ENCODE assay signal across 14 cellular contexts in genomic region chr18:11366410-11366809, GRCh38.
DNase-seq lines count a peak whose midpoint lies in the region; ATAC-seq and TF ChIP-seq lines count a peak whose summit lies in the region.
"Had no signal": no experiment of that assay in that cellular context is flagged by ENCODE, and none has a peak within 500 bp of the region (broad histone marks: within the 10 kb centered on the region; RNA-seq: fewer than 3 reads in every experiment).

No MANE protein-coding gene starts in this region.

- H3K4me1 Mint-ChIP-seq in CD4-positive, alpha-beta T cell (ENCODE audit: low read depth), result no peaks in the 10 kb centered on the region

- H3K27ac Mint-ChIP-seq in CD4-positive, alpha-beta T cell, result no peak overlapping the region

- TF ChIP-seq CTCF in AG09309 (IDR thresholded peaks at IDR 0.05; ENCODE audit: control insufficient read depth, insufficient read depth, low read depth, low read length, missing control alignments) (no peak), astrocyte of the cerebellum (IDR thresholded peaks at IDR 0.05; ENCODE audit: low read depth, low read length, missing control alignments) (no peak)
- no peak for TF ChIP-seq CTCF in CD4-positive, alpha-beta T cell (IDR thresholded peaks at IDR 0.05)

- POLR2A ChIA-PET in CD4-positive, alpha-beta T cell (lab: Charles Lee), result no interaction called here

- CTCF ChIA-PET in CD4-positive, alpha-beta T cell (lab: Charles Lee), result no interaction called here

- H3K27ac ChIP-seq in CD4-positive, alpha-beta T cell (ENCODE audit: low read depth, low read length), result no peak overlapping the region
- H3K27ac ChIP-seq: coronary artery, right lobe of liver, RWPE1, VCaP had no signal

- H3K4me3 ChIP-seq in AG09309 (ENCODE audit: control insufficient read depth, low read depth, low read length), result no peak overlapping the region
- no peak overlapping the region for H3K4me3 ChIP-seq in astrocyte of the cerebellum (ENCODE audit: low read depth, low read length)
- H3K4me3 ChIP-seq: coronary artery, right lobe of liver had no signal

- no peaks in the 10 kb centered on the region for H3K36me3 Mint-ChIP-seq in CD4-positive, alpha-beta T cell (ENCODE audit: low read depth)

- H3K9me3 ChIP-seq in CD4-positive, alpha-beta T cell (ENCODE audit: control insufficient read depth, low read length), result no peaks in the 10 kb centered on the region
- H3K9me3 ChIP-seq: right lobe of liver had no signal

- DNase-seq in AG09309 (ENCODE audit: low read depth) (peak; percentile 3), LHCN-M2 (ENCODE audit: low read depth) (peak; percentile 99), astrocyte of the cerebellum (ENCODE audit: low read depth) (peak; percentile 57), iris pigment epithelial cell (ENCODE audit: low read depth) (peak; percentile 15), NCI-H748 (lab: John Stamatoyannopoulos, UW; ENCODE audit: unreplicated experiment) (no peak), retina (no peak)
- no peak for DNase-seq in activated CD4-positive, CD25-positive, alpha-beta regulatory T cell (lab: John Stamatoyannopoulos, UW)
- no peak for DNase-seq in CD4-positive, alpha-beta T cell
- DNase-seq: midbrain, NCI-H1105, right lobe of liver had no signal

- no peaks in the 10 kb centered on the region for H3K27me3 ChIP-seq in CD4-positive, alpha-beta T cell (ENCODE audit: control insufficient read depth, insufficient read depth, low read length)
- H3K27me3 ChIP-seq: right lobe of liver had no signal

- in situ Hi-C loops in astrocyte of the cerebellum (cut with HindIII; ENCODE audit: low sequenced_read_pairs), result no loop called here

- ATAC-seq in CD4-positive, alpha-beta T cell (ENCODE audit: poor library complexity), result no peak
- ATAC-seq: right lobe of liver had no signal

- no peaks in the 10 kb centered on the region for H3K9me3 Mint-ChIP-seq in CD4-positive, alpha-beta T cell

- no peak overlapping the region for H3K4me3 Mint-ChIP-seq in CD4-positive, alpha-beta T cell

- intact Hi-C loops in CD4-positive, alpha-beta T cell (cut with DNase I, micrococcal nuclease), result no loop called here

- no peaks in the 10 kb centered on the region for H3K27me3 Mint-ChIP-seq in CD4-positive, alpha-beta T cell

Comparison
In these comparisons a context has a peak if more than half of its experiments do, and no peak if none do; other contexts are left out.
1. DNase-seq: peak in AG09309 (single experiment), LHCN-M2 (single experiment), astrocyte of the cerebellum (single experiment) and iris pigment epithelial cell (single experiment); none in activated CD4-positive, CD25-positive, alpha-beta regulatory T cell (0 of 4), NCI-H748 (single experiment), retina (single experiment) and CD4-positive, alpha-beta T cell (0 of 10).